Comparison of ENCODE assay signal across 9 cellular contexts in the genomic region with DNA sequence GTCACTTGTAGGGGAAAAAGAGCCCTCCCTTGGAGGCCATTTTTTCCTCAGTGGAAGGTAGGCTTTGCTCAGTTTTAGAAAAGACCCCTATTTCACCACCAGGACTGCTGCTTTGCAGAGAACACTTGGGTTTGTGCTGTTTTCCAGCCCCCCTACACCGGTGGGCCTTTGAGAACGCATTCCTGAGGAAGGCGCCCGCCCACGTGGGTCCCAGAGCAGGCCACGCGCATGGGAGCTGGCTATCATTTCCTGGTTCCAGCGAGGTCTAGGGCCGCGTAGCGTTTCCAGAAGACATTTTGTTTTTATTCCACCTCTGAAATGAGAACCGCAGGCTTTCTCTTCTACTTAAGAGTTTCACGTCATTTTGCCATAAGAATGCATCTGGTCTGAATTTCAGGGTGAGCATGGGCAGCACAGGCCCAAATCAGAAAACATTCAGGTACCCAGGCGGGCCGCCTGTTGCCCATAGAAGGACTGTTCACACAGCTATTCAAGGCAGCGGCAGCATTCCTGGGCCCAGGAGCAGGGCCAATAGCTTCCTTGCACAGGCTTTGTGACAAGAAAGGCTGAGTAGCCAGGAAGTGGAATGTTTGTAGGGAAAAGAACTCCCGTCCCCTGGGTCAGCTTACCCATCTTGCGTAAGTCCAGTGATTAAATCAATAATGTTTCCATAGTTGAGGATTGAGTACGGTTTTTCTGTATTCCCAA. TPM values are rescaled to one million over a fixed set of nuclear protein-coding genes. Genes with fewer than 3 reads are reported as not detected.
DNase-seq lines count a peak whose midpoint lies in the region; ATAC-seq and TF ChIP-seq lines count a peak whose summit lies in the region.
"Had no signal": no experiment of that assay in that cellular context is flagged by ENCODE, and none has a peak within 500 bp of the region (broad histone marks: within the 10 kb centered on the region; RNA-seq: fewer than 3 reads in every experiment).

No MANE protein-coding gene starts in this region.

- H3K9me3 ChIP-seq in ES-I3 (ENCODE audit: control insufficient read depth, insufficient read depth, low read length): no peaks in the 10 kb centered on the region
- no peaks in the 10 kb centered on the region for H3K9me3 ChIP-seq in duodenal mucosa (ENCODE audit: control insufficient read depth in 1 of 2, low read length in 2 of 2)
- H3K9me3 ChIP-seq in lower lobe of right lung: no peaks in the 10 kb centered on the region

- no peak for TF ChIP-seq CTCF in RWPE1 (conservative IDR thresholded peaks at IDR 0.05; ENCODE audit: low read depth)
- no peak for TF ChIP-seq CTCF in lower lobe of right lung (IDR thresholded peaks at IDR 0.05)

- intact Hi-C loops in lower lobe of right lung (cut with DNase I): no loop called here

- H3K36me3 ChIP-seq in ES-I3 (ENCODE audit: insufficient read depth, low read length) (no peaks in the 10 kb centered on the region), duodenal mucosa (ENCODE audit: control insufficient read depth in 1 of 2, insufficient read depth in 2 of 2, low read length in 2 of 2) (peaks cover 0 to 6% of the 10 kb centered on the region in 2 donors), lower lobe of right lung (peaks cover 7% of the 10 kb centered on the region)

- H3K27ac ChIP-seq in RWPE1: peak overlapping the region; percentile 98
- H3K27ac ChIP-seq in duodenal mucosa (ENCODE audit: low read depth, low read length): peak overlapping the region; percentile 97
- peak overlapping the region; percentile 100 for H3K27ac ChIP-seq in lower lobe of right lung

- H3K27me3 ChIP-seq in duodenal mucosa (ENCODE audit: control insufficient read depth in 1 of 2, insufficient read depth in 2 of 2, low read length in 2 of 2): no peaks in the 10 kb centered on the region
- H3K27me3 ChIP-seq in lower lobe of right lung (ENCODE audit: low read depth): no peaks in the 10 kb centered on the region

- ATAC-seq in lower lobe of right lung (peak; percentile 18 to 36), HG03097 (IDR thresholded peaks at IDR 0.05; ENCODE audit: low FRiP score, unreplicated experiment) (no peak), GM18858 (IDR thresholded peaks at IDR 0.05; ENCODE audit: unreplicated experiment) (no peak)

- H3K9ac ChIP-seq in ES-I3 (ENCODE audit: low read depth, low read length) (peak overlapping the region; percentile 92), duodenal mucosa (ENCODE audit: low read depth in 1 of 2, low read length in 2 of 2) (peak overlapping the region; percentile 76 to 93)

- CTCF ChIA-PET in RWPE1 (lab: Yijun Ruan, JAX): no interaction called here

- POLR2A ChIA-PET in RWPE1 (lab: Yijun Ruan, JAX; ENCODE audit: low non-redundant PET): no interaction called here

- H3K4me3 ChIP-seq in duodenal mucosa (ENCODE audit: low read depth in 1 of 2, low read length in 2 of 2): peak overlapping the region; percentile 71 to 77
- H3K4me3 ChIP-seq in lower lobe of right lung: peak overlapping the region; percentile 92

- H3K4me1 ChIP-seq in ES-I3 (ENCODE audit: insufficient read depth, low read length) (no peaks in the 10 kb centered on the region), duodenal mucosa (ENCODE audit: control insufficient read depth in 1 of 2, insufficient read depth in 2 of 2, low read length in 2 of 2) (peaks cover 18 to 32% of the 10 kb centered on the region in 2 donors), lower lobe of right lung (peaks cover 40% of the 10 kb centered on the region)

- no peak for DNase-seq in RWPE1 (ENCODE audit: low spot score)
- DNase-seq in lower lobe of right lung: peak; percentile 81
- DNase-seq in superior temporal gyrus (ENCODE audit: extremely low spot score): peak; percentile 72
- DNase-seq in cerebellum (ENCODE audit: low spot score): no peak

RNA-seq across cellular contexts. Expression of gene KLHL21, which starts 1.3 kb away (rescaled TPM):
- total RNA-seq in lower lobe of right lung (22.6 TPM), cerebellum (6.1 TPM)

RNA-seq across cellular contexts. Expression of gene PHF13, which starts 9.5 kb away (rescaled TPM):
- total RNA-seq in lower lobe of right lung (10.2 TPM), cerebellum (9.5 TPM)

RNA-seq across cellular contexts. Expression of gene THAP3, which starts 20.7 kb away (rescaled TPM):
- total RNA-seq in lower lobe of right lung: 15.7 TPM
- 20.6 TPM for total RNA-seq in cerebellum

RNA-seq across cellular contexts. Expression of gene ZBTB48, which starts 24.2 kb away (rescaled TPM):
- 36.5 TPM for total RNA-seq in lower lobe of right lung
- 15.5 TPM for total RNA-seq in cerebellum

RNA-seq across cellular contexts. Expression of gene TAS1R1, which starts 48.9 kb away (rescaled TPM):
- total RNA-seq in lower lobe of right lung: 0.27 TPM
- not detected for total RNA-seq in cerebellum
- total RNA-seq: T-helper 1 cell treated with Interleukin-12 subunit alpha and Interleukin-12 subunit beta and Interleukin-4 antibody, amounts not matched to agents 30 ng/mL and 1 ng/mL, for 36 hours had no signal

Comparison
In these comparisons a context has a peak if more than half of its experiments do, and no peak if none do; other contexts are left out.
1. DNase-seq: peak in lower lobe of right lung (single experiment) and superior temporal gyrus (single experiment); none in RWPE1 (single experiment) and cerebellum (single experiment).
2. ATAC-seq: peak in lower lobe of right lung (2 of 2); none in HG03097 (single experiment) and GM18858 (single experiment).
3. Peak in every context shown above with its lines, with median percentiles within 50 percentile points of each other: H3K27ac ChIP-seq.